Comparison of ENCODE assay signal across 35 cellular contexts in genomic region chr19:31826325-31826724, GRCh38.
"Had no signal": no experiment of that assay in that cellular context is flagged by ENCODE, and none has a peak within 500 bp of the region (broad histone marks: within the 10 kb centered on the region; RNA-seq: fewer than 3 reads in every experiment).

No MANE protein-coding gene starts in this region.

- H3K4me3 ChIP-seq: MG63 had no signal

- H3K36me3 ChIP-seq: MG63 had no signal

- H3K27ac ChIP-seq: KMS-11 had no signal

- H3K4me2 ChIP-seq: KMS-11 had no signal

- H3K9me3 ChIP-seq: MG63 had no signal

- DNase-seq: Karpas-422, Kasumi-1, KG1, MG63, MV-4-11, NCI-H1048, NCI-H1092, NCI-H1092 treated with DMSO at 0.1 percent for 48 hours, NCI-H1105, NCI-H1105 treated with DMSO at 0.1 percent for 48 hours, NCI-H1417, NCI-H1417 treated with DMSO at 0.1 percent for 48 hours, NCI-H1436, NCI-H1436 treated with DMSO at 0.1 percent for 48 hours, NCI-H146, NCI-H1694, NCI-H1694 treated with DMSO at 0.1 percent for 48 hours, NCI-H187, NCI-H187 treated with DMSO at 0.1 percent for 48 hours, NCI-H1930, NCI-H2029, NCI-H2029 treated with DMSO at 0.1 percent for 48 hours, NCI-H2081, NCI-H2081 treated with DMSO at 0.1 percent for 48 hours, NCI-H2107, NCI-H2171, NCI-H2171 treated with DMSO at 0.1 percent for 48 hours, NCI-H2227 treated with DMSO at 0.1 percent for 48 hours, NCI-H226, NCI-H345, NCI-H446, NCI-H446 treated with DMSO at 0.1 percent for 48 hours, NCI-H510A, NCI-H510A treated with DMSO at 0.1 percent for 48 hours had no signal

- H3K9ac ChIP-seq: KMS-11 had no signal
